In genomic region chr14:96235426-96235825, GRCh38 we compare ENCODE assay signal across 20 cellular contexts. TPM values are rescaled to one million over a fixed set of nuclear protein-coding genes. Genes with fewer than 3 reads are reported as not detected.
DNase-seq lines count a peak whose midpoint lies in the region; ATAC-seq, FAIRE-seq and TF ChIP-seq lines count a peak whose summit lies in the region.
"Had no signal": no experiment of that assay in that cellular context is flagged by ENCODE, and none has a peak within 500 bp of the region (broad histone marks: within the 10 kb centered on the region; RNA-seq: fewer than 3 reads in every experiment).

No MANE protein-coding gene starts in this region.

- TF ChIP-seq CTCF in natural killer cell (IDR thresholded peaks at IDR 0.05), result no peak
- TF ChIP-seq CTCF in endodermal cell (conservative IDR thresholded peaks at IDR 0.05), result no peak
- no peak for TF ChIP-seq CTCF in nephron progenitor cell (IDR thresholded peaks at IDR 0.05)

- H3K4me1 ChIP-seq in endodermal cell (ENCODE audit: control insufficient read depth, insufficient read depth, low read length), result peaks cover 11% of the 10 kb centered on the region

- peaks cover 2 to 5% of the 10 kb centered on the region in 2 donors for H3K27me3 Mint-ChIP-seq in natural killer cell treated with Interleukin-12 subunit alpha and Interleukin-12 subunit beta and Interleukin-15 and Interleukin-18, amount 100 ng/mL, for 72 hours
- H3K27me3 Mint-ChIP-seq in natural killer cell (ENCODE audit: low read depth in 2 of 2) (no peaks in the 10 kb centered on the region), endodermal cell (ENCODE audit: insufficient read depth) (no peaks in the 10 kb centered on the region), nephron progenitor cell (ENCODE audit: low read depth, poor library complexity) (peaks cover 3% of the 10 kb centered on the region)

- no peaks in the 10 kb centered on the region for H3K4me1 Mint-ChIP-seq in natural killer cell treated with Interleukin-12 subunit alpha and Interleukin-12 subunit beta and Interleukin-15 and Interleukin-18, amount 100 ng/mL, for 72 hours (ENCODE audit: low read depth in 2 of 2)
- H3K4me1 Mint-ChIP-seq in natural killer cell, result no peaks in the 10 kb centered on the region
- peaks cover 30% of the 10 kb centered on the region for H3K4me1 Mint-ChIP-seq in endodermal cell
- H3K4me1 Mint-ChIP-seq in nephron progenitor cell, result no peaks in the 10 kb centered on the region

- H3K9me3 Mint-ChIP-seq in natural killer cell treated with Interleukin-12 subunit alpha and Interleukin-12 subunit beta and Interleukin-15 and Interleukin-18, amount 100 ng/mL, for 72 hours, result no peaks in the 10 kb centered on the region
- H3K9me3 Mint-ChIP-seq in natural killer cell (no peaks in the 10 kb centered on the region), endodermal cell (no peaks in the 10 kb centered on the region), nephron progenitor cell (no peaks in the 10 kb centered on the region)

- ATAC-seq in natural killer cell treated with Interleukin-12 subunit alpha and Interleukin-12 subunit beta and Interleukin-15 and Interleukin-18, amount 100 ng/mL, for 72 hours, result no peak
- ATAC-seq in natural killer cell, result no peak

- H3K4me3 Mint-ChIP-seq in natural killer cell treated with Interleukin-12 subunit alpha and Interleukin-12 subunit beta and Interleukin-15 and Interleukin-18, amount 100 ng/mL, for 72 hours, result no peak overlapping the region
- H3K4me3 Mint-ChIP-seq in natural killer cell, result no peak overlapping the region
- H3K4me3 Mint-ChIP-seq in endodermal cell, result no peak overlapping the region
- H3K4me3 Mint-ChIP-seq in nephron progenitor cell, result no peak overlapping the region

- no peaks in the 10 kb centered on the region for H3K9me3 ChIP-seq in endodermal cell (ENCODE audit: control insufficient read depth, low read length)

- 84 to 100% methylated on average over 1 to 4 of the region's 4 CpGs for WGBS in endodermal cell (ENCODE audit: insufficient coverage in 1 of 2, insufficient read length in 1 of 2), 2 experiments

- H3K27me3 ChIP-seq in endodermal cell (ENCODE audit: control insufficient read depth, insufficient read depth, low read length, poor library complexity, severe bottlenecking), result no peaks in the 10 kb centered on the region

- DNase-seq in natural killer cell treated with Interleukin-12 subunit alpha and Interleukin-12 subunit beta and Interleukin-15 and Interleukin-18, amount 100 ng/mL, for 72 hours (ENCODE audit: low spot score), result peak; percentile 13
- DNase-seq in natural killer cell (no peak), endodermal cell (peak; percentile 73), nephron progenitor cell (no peak), DMS153 (lab: John Stamatoyannopoulos, UW) (no peak), urothelium cell line (ENCODE audit: low spot score) (no peak), NCI-H526 (lab: John Stamatoyannopoulos, UW) (no peak)
- DNase-seq: 8988T, GOT3, NCI-H1092 treated with DMSO at 0.1 percent for 48 hours, NCI-H1436, NCI-H187 treated with DMSO at 0.1 percent for 48 hours, NCI-H2107, NCI-H524, NCI-H82, RPMI8226, SHP77 had no signal

- H3K4me3 ChIP-seq in endodermal cell (ENCODE audit: low read length), result no peak overlapping the region

- no peaks in the 10 kb centered on the region for H3K36me3 Mint-ChIP-seq in natural killer cell treated with Interleukin-12 subunit alpha and Interleukin-12 subunit beta and Interleukin-15 and Interleukin-18, amount 100 ng/mL, for 72 hours
- H3K36me3 Mint-ChIP-seq in natural killer cell, result no peaks in the 10 kb centered on the region
- H3K36me3 Mint-ChIP-seq in endodermal cell (ENCODE audit: low read depth), result peaks cover 7% of the 10 kb centered on the region
- no peaks in the 10 kb centered on the region for H3K36me3 Mint-ChIP-seq in nephron progenitor cell (ENCODE audit: low read depth)

- no peak for FAIRE-seq in urothelium cell line (lab: Jason Lieb, UNC)
- FAIRE-seq: GM18507 had no signal

- H3K27ac ChIP-seq in endodermal cell (ENCODE audit: low read depth, low read length), result no peak overlapping the region
- H3K27ac ChIP-seq: HL-60 had no signal

- H3K9ac ChIP-seq in endodermal cell (ENCODE audit: extremely low read depth, low read length, poor library complexity, severe bottlenecking), result no peak overlapping the region

- H3K36me3 ChIP-seq in endodermal cell (ENCODE audit: control insufficient read depth, insufficient read depth, low read length), result no peaks in the 10 kb centered on the region

- no peak overlapping the region for H3K27ac Mint-ChIP-seq in natural killer cell treated with Interleukin-12 subunit alpha and Interleukin-12 subunit beta and Interleukin-15 and Interleukin-18, amount 100 ng/mL, for 72 hours
- H3K27ac Mint-ChIP-seq in natural killer cell (no peak overlapping the region), endodermal cell (peak overlapping the region; percentile 27), nephron progenitor cell (peak overlapping the region; percentile 73)

- intact Hi-C loops in natural killer cell (cut with micrococcal nuclease), result no loop called here

RNA-seq across cellular contexts. Expression of gene BDKRB1, which starts 20.6 kb away (rescaled TPM):
- not detected for total RNA-seq in natural killer cell treated with Interleukin-12 subunit alpha and Interleukin-12 subunit beta and Interleukin-15 and Interleukin-18, amount 100 ng/mL, for 72 hours
- total RNA-seq in natural killer cell (not detected), endodermal cell (under 1 TPM in 1 of 2 donors, not detected in 1; 0.24 TPM)
- 0.36 TPM for polyA plus RNA-seq in endodermal cell (2013, experiment 1 of 2)
- polyA plus RNA-seq in endodermal cell (2013, experiment 2 of 2), result not detected

RNA-seq across cellular contexts. Expression of gene BDKRB2, which starts 30.8 kb away (rescaled TPM):
- total RNA-seq in natural killer cell treated with Interleukin-12 subunit alpha and Interleukin-12 subunit beta and Interleukin-15 and Interleukin-18, amount 100 ng/mL, for 72 hours, result not detected
- not detected for total RNA-seq in natural killer cell
- total RNA-seq in endodermal cell, result 1 to 10 TPM; 1.1 to 3.8 TPM
- polyA plus RNA-seq in endodermal cell (2013, experiment 1 of 2), result 0.57 TPM
- 0.87 TPM for polyA plus RNA-seq in endodermal cell (2013, experiment 2 of 2)
- total RNA-seq: SK-MEL-5 had no signal

Comparison
In these comparisons a context has a peak if more than half of its experiments do, and no peak if none do; other contexts are left out.
1. DNase-seq: peak in natural killer cell treated with Interleukin-12 subunit alpha and Interleukin-12 subunit beta and Interleukin-15 and Interleukin-18, amount 100 ng/mL, for 72 hours (single experiment) and endodermal cell (single experiment); none in natural killer cell (single experiment), nephron progenitor cell (single experiment), DMS153 (single experiment), urothelium cell line (single experiment) and NCI-H526 (0 of 2).
2. H3K27ac Mint-ChIP-seq: peak in endodermal cell (single experiment) and nephron progenitor cell (single experiment); none in natural killer cell treated with Interleukin-12 subunit alpha and Interleukin-12 subunit beta and Interleukin-15 and Interleukin-18, amount 100 ng/mL, for 72 hours (0 of 2) and natural killer cell (0 of 2).